Comparison of ENCODE assay signal across 9 cellular contexts in genomic region chr10:43649149-43649523, GRCh38. TPM values are rescaled to one million over a fixed set of nuclear protein-coding genes. Genes with fewer than 3 reads are reported as not detected.
DNase-seq lines count a peak whose midpoint lies in the region; ATAC-seq lines count a peak whose summit lies in the region.
"Had no signal": no experiment of that assay in that cellular context is flagged by ENCODE, and none has a peak within 500 bp of the region (broad histone marks: within the 10 kb centered on the region; RNA-seq: fewer than 3 reads in every experiment).

No MANE protein-coding gene starts in this region.

- WGBS in ectodermal cell, 2 experiments: 35 to 40% methylated on average over 15 of the region's 15 CpGs

- H3K4me1 ChIP-seq in ectodermal cell (ENCODE audit: control insufficient read depth, insufficient read depth, low read length): no peaks in the 10 kb centered on the region
- H3K4me1 ChIP-seq in naive thymus-derived CD4-positive, alpha-beta T cell (ENCODE audit: control insufficient read depth in 2 of 2, insufficient read depth in 2 of 2, low read length in 2 of 2): peaks cover 5% of the 10 kb centered on the region in 2 donors

- no peak for ATAC-seq in naive thymus-derived CD4-positive, alpha-beta T cell

- H3K9me3 ChIP-seq in MG63 (peaks cover 37% of the 10 kb centered on the region), ectodermal cell (ENCODE audit: control insufficient read depth, low read length) (peaks cover 29% of the 10 kb centered on the region)
- peaks cover 8 to 28% (median 12%) of the 10 kb centered on the region in 3 experiments for H3K9me3 ChIP-seq in naive thymus-derived CD4-positive, alpha-beta T cell (ENCODE audit: control insufficient read depth in 2 of 3, low read length in 3 of 3)

- H3K27ac ChIP-seq in ectodermal cell (ENCODE audit: insufficient read depth, low read depth, low read length, poor library complexity, severe bottlenecking): no peak overlapping the region
- peak overlapping the region; percentile 94 for H3K27ac ChIP-seq in naive thymus-derived CD4-positive, alpha-beta T cell (ENCODE audit: low read depth, low read length)
- H3K27ac ChIP-seq: 22Rv1 had no signal

- peak overlapping the region; percentile 88 to 96 (median 95) for H3K4me3 Mint-ChIP-seq in naive thymus-derived CD4-positive, alpha-beta T cell

- peak overlapping the region; percentile 78 to 95 (median 90) for H3K27ac Mint-ChIP-seq in naive thymus-derived CD4-positive, alpha-beta T cell

- peaks cover 8 to 31% (median 27%) of the 10 kb centered on the region in 7 donors for H3K4me1 Mint-ChIP-seq in naive thymus-derived CD4-positive, alpha-beta T cell

- intact Hi-C loops in naive thymus-derived CD4-positive, alpha-beta T cell (cut with micrococcal nuclease): loop anchor here (1.0 to 10.0 kb wide), 7 partner anchors 42 to 1310 kb away; partner anchors contain the start of genes BMS1 (in 1 of the 2), CSGALNACT2 (in 1 of the 2), HNRNPF (in 1 of the 2) and RASSF4 (in 1 of the 2)

- H3K4me3 ChIP-seq in MG63 (peak overlapping the region; percentile 63), ectodermal cell (ENCODE audit: insufficient read depth, low read depth, low read length) (peak overlapping the region; percentile 60)
- peak overlapping the region; percentile 70 for H3K4me3 ChIP-seq in naive thymus-derived CD4-positive, alpha-beta T cell (ENCODE audit: low read length)

- DNase-seq in NCI-H1092 treated with DMSO at 0.1 percent for 48 hours (lab: John Stamatoyannopoulos, UW) (peak; percentile 9), NCI-H1092 (lab: John Stamatoyannopoulos, UW) (no peak), MG63 (no peak), Kasumi-1 (lab: John Stamatoyannopoulos, UW) (no peak), T1000 (lab: John Stamatoyannopoulos, UW) (no peak)
- no peak for DNase-seq in naive thymus-derived CD4-positive, alpha-beta T cell
- no peak for DNase-seq in central memory CD4-positive, alpha-beta T cell

- H3K9me3 Mint-ChIP-seq in naive thymus-derived CD4-positive, alpha-beta T cell: peaks cover 6 to 34% (median 25%) of the 10 kb centered on the region in 11 donors

- CTCF ChIA-PET in naive thymus-derived CD4-positive, alpha-beta T cell (lab: Charles Lee): interaction anchor here (1.5 kb wide), 1 partner anchor 40 kb away, joined by 4 read pairs; no protein-coding TSS in a partner anchor

- peaks cover 16 to 34% (median 33%) of the 10 kb centered on the region in 5 donors for H3K36me3 Mint-ChIP-seq in naive thymus-derived CD4-positive, alpha-beta T cell

- POLR2A ChIA-PET in naive thymus-derived CD4-positive, alpha-beta T cell (lab: Charles Lee): interaction anchor here (0.6 to 4.2 kb wide), 9 partner anchors 13 to 511 kb away, joined by 3 to 35 read pairs (median 3); partner anchors contain the start of genes CSGALNACT2, ZNF239 and ZNF485

- H3K36me3 ChIP-seq in MG63: peaks cover 37% of the 10 kb centered on the region
- peaks cover 35% of the 10 kb centered on the region for H3K36me3 ChIP-seq in ectodermal cell (ENCODE audit: control insufficient read depth, insufficient read depth, low read length)
- peaks cover 16 to 22% (median 18%) of the 10 kb centered on the region in 3 experiments for H3K36me3 ChIP-seq in naive thymus-derived CD4-positive, alpha-beta T cell (ENCODE audit: control insufficient read depth in 2 of 3, insufficient read depth in 3 of 3, low read length in 3 of 3)

- H3K27me3 Mint-ChIP-seq in naive thymus-derived CD4-positive, alpha-beta T cell: peaks cover 0 to 8% (median 0%) of the 10 kb centered on the region in 5 donors

- H3K27me3 ChIP-seq in MG63 (no peaks in the 10 kb centered on the region), ectodermal cell (ENCODE audit: control insufficient read depth, insufficient read depth, low read length, poor library complexity, severe bottlenecking) (peaks cover 16% of the 10 kb centered on the region)
- no peaks in the 10 kb centered on the region for H3K27me3 ChIP-seq in naive thymus-derived CD4-positive, alpha-beta T cell (ENCODE audit: control insufficient read depth in 2 of 2, insufficient read depth in 2 of 2, low read length in 2 of 2)

RNA-seq across cellular contexts. Expression of gene ZNF32, which starts 0.5 kb away (rescaled TPM):
- 70.6 and 72.7 TPM in 2 replicates for total RNA-seq in MG63 (2014; rRNA removed; shearing (Covaris generic); ENCODE audit: low replicate concordance)
- 51.0 TPM for polyA plus RNA-seq in ectodermal cell (2013, experiment 1 of 4)
- 39.4 TPM for polyA plus RNA-seq in ectodermal cell (2013, experiment 2 of 4)
- polyA plus RNA-seq in ectodermal cell (2013, experiment 3 of 4): 48.7 TPM
- 48.1 TPM for polyA plus RNA-seq in ectodermal cell (2013, experiment 4 of 4)
- total RNA-seq in naive thymus-derived CD4-positive, alpha-beta T cell: 10 to 100 TPM; 19.3 to 47.0 (median 22.7) TPM
- polyA plus RNA-seq in naive thymus-derived CD4-positive, alpha-beta T cell: 10 to 100 TPM; 92.2 to 98.8 TPM

RNA-seq across cellular contexts. Expression of gene ZNF485, which starts 42.9 kb away (rescaled TPM):
- total RNA-seq in MG63 (2014; rRNA removed; shearing (Covaris generic); ENCODE audit: low replicate concordance): 1.9 and 5.5 TPM in 2 replicates
- 5.0 TPM for polyA plus RNA-seq in ectodermal cell (2013, experiment 1 of 4)
- polyA plus RNA-seq in ectodermal cell (2013, experiment 2 of 4): 5.2 TPM
- 4.3 TPM for polyA plus RNA-seq in ectodermal cell (2013, experiment 3 of 4)
- polyA plus RNA-seq in ectodermal cell (2013, experiment 4 of 4): 5.3 TPM
- total RNA-seq in naive thymus-derived CD4-positive, alpha-beta T cell: 10 to 100 TPM in 2 of 5 experiments, 1 to 10 TPM in 3; 2.9 to 13.1 (median 5.3) TPM
- polyA plus RNA-seq in naive thymus-derived CD4-positive, alpha-beta T cell: 1 to 10 TPM; 6.0 to 7.4 TPM
